Comparison of ENCODE assay signal across 16 cellular contexts in the genomic region with DNA sequence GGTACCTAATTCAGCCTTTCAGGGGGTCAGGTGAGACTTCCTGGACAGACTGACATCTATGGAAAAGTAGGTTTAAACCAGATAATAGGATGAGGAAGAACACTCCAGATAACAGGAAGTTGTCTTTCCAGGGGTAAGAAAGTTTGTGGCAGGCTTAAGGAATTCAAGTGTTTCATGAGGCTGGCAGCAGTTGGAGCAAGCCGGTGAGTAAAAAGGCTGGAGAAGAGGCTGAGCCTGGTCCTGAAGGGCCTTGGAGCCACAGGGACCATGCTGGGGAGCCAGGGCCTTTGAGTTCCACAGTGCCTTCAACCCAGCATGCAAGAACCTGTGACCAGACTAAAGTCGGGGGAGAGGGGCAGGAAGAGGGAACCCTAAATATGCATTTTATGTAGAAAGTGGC.
DNase-seq lines count a peak whose midpoint lies in the region; ATAC-seq, FAIRE-seq and TF ChIP-seq lines count a peak whose summit lies in the region.
"Had no signal": no experiment of that assay in that cellular context is flagged by ENCODE, and none has a peak within 500 bp of the region (broad histone marks: within the 10 kb centered on the region; RNA-seq: fewer than 3 reads in every experiment).

No MANE protein-coding gene starts in this region.

- H3K9me3 ChIP-seq in IMR-90 (ENCODE audit: control insufficient read depth, insufficient read depth, low read length): no peaks in the 10 kb centered on the region
- H3K9me3 ChIP-seq in mesodermal cell (ENCODE audit: control insufficient read depth, low read length): no peaks in the 10 kb centered on the region
- no peaks in the 10 kb centered on the region for H3K9me3 ChIP-seq in thyroid gland
- H3K9me3 ChIP-seq: pancreas, testis had no signal

- peak overlapping the region; percentile 67 for H2BK5ac ChIP-seq in IMR-90 (ENCODE audit: low read depth, low read length, poor library complexity, severe bottlenecking)

- H3K4me3 ChIP-seq in IMR-90 (ENCODE audit: insufficient read depth, low read depth, low read length): no peak overlapping the region
- no peak overlapping the region for H3K4me3 ChIP-seq in mesodermal cell (ENCODE audit: extremely low read depth, insufficient read depth, low read length, poor library complexity, severe bottlenecking)
- H3K4me3 ChIP-seq in thyroid gland (replicated peaks in 1 of 3): no peak overlapping the region
- H3K4me3 ChIP-seq: pancreas, testis had no signal

- no peak overlapping the region for H3K14ac ChIP-seq in IMR-90 (replicated peaks; ENCODE audit: low read depth, low read length)

- peak overlapping the region; percentile 63 for H2BK20ac ChIP-seq in IMR-90 (ENCODE audit: low read depth, low read length)

- peaks cover 15% of the 10 kb centered on the region; the same call in 1 of the 2 replicates for H3K9me1 ChIP-seq in IMR-90 (ENCODE audit: insufficient read depth, low read length)

- H3K79me1 ChIP-seq in IMR-90 (ENCODE audit: low read depth in 1 of 2, low read length in 2 of 2): no peaks in the 10 kb centered on the region

- DNase-seq in AG08395 (ENCODE audit: low spot score): peak; percentile 16
- no peak for DNase-seq in IMR-90
- DNase-seq in chondrocyte (ENCODE audit: low spot score): no peak
- DNase-seq in thyroid gland: no peak
- no peak for DNase-seq in stimulated activated CD4-positive, alpha-beta T cell treated with anti-CD3 and anti-CD28 coated beads, Interleukin-15, amount 100 ng/mL, for 24 hours
- no peak for DNase-seq in frontal cortex (ENCODE audit: low spot score in 2 of 2)
- DNase-seq: activated B cell treated with CpG ODN at 0.5 μM for 24 hours; activated CD8-positive, alpha-beta memory T cell treated with anti-CD3 and anti-CD28 coated beads, Interleukin-2, amount 50 U/mL, for 4 hours; activated naive CD4-positive, alpha-beta T cell treated with anti-CD3 and anti-CD28 coated beads, Interleukin-2, amount 50 U/mL, for 16 hours; AML-193; NCI-H1092 treated with DMSO at 0.1 percent for 48 hours; pancreas; SW 1271 had no signal

- H3K9me3 Mint-ChIP-seq in chondrocyte (ENCODE audit: low read depth): no peaks in the 10 kb centered on the region
- H3K9me3 Mint-ChIP-seq: activated B cell treated with CpG ODN at 0.5 μM for 24 hours had no signal

- TF ChIP-seq CTCF in IMR-90 (conservative IDR thresholded peaks at IDR 0.05; ENCODE audit: low read depth, low read length): no peak
- no peak for TF ChIP-seq CTCF in chondrocyte (IDR thresholded peaks at IDR 0.05)
- TF ChIP-seq CTCF in thyroid gland (IDR thresholded peaks at IDR 0.05): no peak

- POLR2A ChIA-PET in IMR-90 (lab: Charles Lee; ENCODE audit: unreplicated experiment): no interaction called here

- peak overlapping the region; percentile 7; the same call in 1 of the 2 replicates for H4K5ac ChIP-seq in IMR-90 (ENCODE audit: low read depth, low read length)

- no TSS peak for BruUV-seq in IMR-90 (replicated peaks; lab: Mats Ljungman, UMichigan)

- peak overlapping the region; percentile 15; the same call in 1 of the 2 replicates for H3K23ac ChIP-seq in IMR-90 (ENCODE audit: low read depth, low read length)

- peaks cover 2% of the 10 kb centered on the region for H3K27me3 Mint-ChIP-seq in chondrocyte (ENCODE audit: low read depth)
- H3K27me3 Mint-ChIP-seq: activated B cell treated with CpG ODN at 0.5 μM for 24 hours had no signal

- peak overlapping the region; percentile 16; the same call in 1 of the 2 replicates for H3K18ac ChIP-seq in IMR-90 (ENCODE audit: low read depth, low read length)

- peak overlapping the region; percentile 80 for H2BK120ac ChIP-seq in IMR-90 (ENCODE audit: low read depth, low read length)

- H3K9ac ChIP-seq in IMR-90 (ENCODE audit: low read depth, low read length): no peak overlapping the region

- H3K27ac ChIP-seq in IMR-90 (ENCODE audit: insufficient read depth, low read length): no peak overlapping the region
- peak overlapping the region; percentile 77 for H3K27ac ChIP-seq in mesodermal cell (ENCODE audit: low read depth, low read length, severe bottlenecking)
- no peak overlapping the region for H3K27ac ChIP-seq in thyroid gland
- H3K27ac ChIP-seq: pancreas had no signal

- TF ChIP-seq POLR2A in IMR-90 (IDR thresholded peaks at IDR 0.05; ENCODE audit: low read depth, low read length) (no peak; the same call in 1 of the 2 replicates), thyroid gland (IDR thresholded peaks at IDR 0.05) (no peak)

- CTCF ChIA-PET in IMR-90 (lab: Yijun Ruan, JAX): no interaction called here

- no peaks in the 10 kb centered on the region for H3K27me3 ChIP-seq in IMR-90 (ENCODE audit: control insufficient read depth, insufficient read depth, low read length)
- H3K27me3 ChIP-seq in thyroid gland: no peaks in the 10 kb centered on the region
- H3K27me3 ChIP-seq: pancreas, testis had no signal

- peak overlapping the region; percentile 21; the same call in 1 of the 2 replicates for H2AK5ac ChIP-seq in IMR-90 (ENCODE audit: low read depth, low read length)

- ATAC-seq in IMR-90 (ENCODE audit: low read depth): no peak
- ATAC-seq in GM18520 (IDR thresholded peaks at IDR 0.05; ENCODE audit: unreplicated experiment): no peak

- peaks cover 46% of the 10 kb centered on the region for H3K4me1 Mint-ChIP-seq in chondrocyte (ENCODE audit: low read depth)
- H3K4me1 Mint-ChIP-seq: activated B cell treated with CpG ODN at 0.5 μM for 24 hours had no signal

- peak overlapping the region; percentile 9; the same call in 1 of the 2 replicates for H3K56ac ChIP-seq in IMR-90 (ENCODE audit: extremely low read depth, insufficient read depth, low read length)

- H3K4me1 ChIP-seq in IMR-90 (ENCODE audit: control insufficient read depth, insufficient read depth, low read length) (peaks cover 24% of the 10 kb centered on the region), mesodermal cell (ENCODE audit: control insufficient read depth, insufficient read depth, low read length, poor library complexity, severe bottlenecking) (no peaks in the 10 kb centered on the region), thyroid gland (peaks cover 5 to 10% of the 10 kb centered on the region in 2 donors)

- peak overlapping the region; percentile 67 for H2AFZ ChIP-seq in IMR-90 (replicated peaks; ENCODE audit: low read length, poor library complexity)

- peak overlapping the region; percentile 25; the same call in 2 of the 3 replicates for H2BK15ac ChIP-seq in IMR-90 (ENCODE audit: low read depth, low read length)

- H3K36me3 ChIP-seq in IMR-90 (ENCODE audit: control insufficient read depth, insufficient read depth, low read length) (no peaks in the 10 kb centered on the region), mesodermal cell (ENCODE audit: control insufficient read depth, insufficient read depth, low read length) (no peaks in the 10 kb centered on the region), thyroid gland (no peaks in the 10 kb centered on the region)
- H3K36me3 ChIP-seq: pancreas had no signal

- dilution Hi-C loops in IMR-90 (cut with HindIII; ENCODE audit: low sequenced_read_pairs, unreplicated experiment): no loop called here

- TF ChIP-seq RAD21 in IMR-90 (IDR thresholded peaks at IDR 0.05; ENCODE audit: low read length): no peak

- FAIRE-seq in frontal cortex (lab: Jason Lieb, UNC): no peak
- FAIRE-seq: pancreas had no signal

- intact Hi-C loops in IMR-90 (cut with micrococcal nuclease) (no loop called here), thyroid gland (cut with DNase I) (no loop called here)

- H4K20me1 ChIP-seq in IMR-90 (ENCODE audit: insufficient read depth, low read length): no peaks in the 10 kb centered on the region

- H4K8ac ChIP-seq in IMR-90 (ENCODE audit: low read depth in 2 of 2, low read length in 2 of 2): peak overlapping the region in 1 of 2 experiments; percentile 45; a peak in 2 of 4 replicates

- H3K4ac ChIP-seq in IMR-90 (ENCODE audit: low read depth, low read length): peak overlapping the region; percentile 71

- in situ Hi-C loops in IMR-90 (cut with MboI; ENCODE audit: low sequenced_read_pairs): no loop called here

- no CpG with 5 or more reads among the region's 2 CpGs for WGBS in IMR-90 (ENCODE audit: extremely low coverage in 2 of 2, insufficient read length in 1 of 2), 2 experiments
- WGBS in mesodermal cell (ENCODE audit: insufficient coverage in 2 of 2), 2 experiments: 89 to 100% methylated on average over 1 of the region's 2 CpGs
- WGBS in thyroid gland, 2 donors: 90 to 95% methylated on average over 2 of the region's 2 CpGs

- no peak overlapping the region for H3K4me2 ChIP-seq in IMR-90 (ENCODE audit: low read depth, low read length)

- H3K27ac Mint-ChIP-seq in chondrocyte (ENCODE audit: unreplicated experiment): peak overlapping the region; percentile 98
- H3K27ac Mint-ChIP-seq: activated B cell treated with CpG ODN at 0.5 μM for 24 hours had no signal

- H4K91ac ChIP-seq in IMR-90 (ENCODE audit: insufficient read depth, low read depth, low read length): peak overlapping the region; percentile 51; the same call in 1 of the 2 replicates

- H3K36me3 Mint-ChIP-seq in chondrocyte (ENCODE audit: low read depth): no peaks in the 10 kb centered on the region

- no peak overlapping the region for H3K4me3 Mint-ChIP-seq in chondrocyte (ENCODE audit: unreplicated experiment)
- H3K4me3 Mint-ChIP-seq: activated B cell treated with CpG ODN at 0.5 μM for 24 hours had no signal

- peak overlapping the region; percentile 47 for H2AK9ac ChIP-seq in IMR-90 (replicated peaks; ENCODE audit: low read depth, low read length, poor library complexity)

TF ChIP-seq in IMR-90, 13 proteins besides CTCF, POLR2A, EP300 and RAD21:
- no peak for TF ChIP-seq NFE2L2 (IDR thresholded peaks at IDR 0.05; ENCODE audit: low read depth, low read length)
- TF ChIP-seq, protein P1, sequence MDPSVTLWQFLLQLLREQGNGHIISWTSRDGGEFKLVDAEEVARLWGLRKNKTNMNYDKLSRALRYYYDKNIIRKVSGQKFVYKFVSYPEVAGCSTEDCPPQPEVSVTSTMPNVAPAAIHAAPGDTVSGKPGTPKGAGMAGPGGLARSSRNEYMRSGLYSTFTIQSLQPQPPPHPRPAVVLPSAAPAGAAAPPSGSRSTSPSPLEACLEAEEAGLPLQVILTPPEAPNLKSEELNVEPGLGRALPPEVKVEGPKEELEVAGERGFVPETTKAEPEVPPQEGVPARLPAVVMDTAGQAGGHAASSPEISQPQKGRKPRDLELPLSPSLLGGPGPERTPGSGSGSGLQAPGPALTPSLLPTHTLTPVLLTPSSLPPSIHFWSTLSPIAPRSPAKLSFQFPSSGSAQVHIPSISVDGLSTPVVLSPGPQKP (IDR thresholded peaks at IDR 0.05; ENCODE audit: borderline replicate concordance, low read depth, low read length): no peak
- TF ChIP-seq CEBPB (IDR thresholded peaks at IDR 0.05; ENCODE audit: low read depth, low read length): no peak
- no peak for TF ChIP-seq SMC3 (IDR thresholded peaks at IDR 0.05; ENCODE audit: low read depth, low read length)
- TF ChIP-seq BHLHE40 (IDR thresholded peaks at IDR 0.05; ENCODE audit: low read depth, low read length): no peak
- TF ChIP-seq RCOR1 (IDR thresholded peaks at IDR 0.05; ENCODE audit: insufficient replicate concordance, low read length): no peak
- no peak for TF ChIP-seq CHD1 (IDR thresholded peaks at IDR 0.05; ENCODE audit: low read depth, low read length)
- no peak for TF ChIP-seq MAFK (IDR thresholded peaks at IDR 0.05; ENCODE audit: low read depth, low read length)
- TF ChIP-seq MAZ (IDR thresholded peaks at IDR 0.05; ENCODE audit: borderline replicate concordance, low read depth, low read length): no peak
- TF ChIP-seq MXI1 (IDR thresholded peaks at IDR 0.05; ENCODE audit: borderline replicate concordance, low read depth, low read length): no peak
